Comparison of ENCODE assay signal across 2 cellular contexts in genomic region chr4:40804598-40804997, GRCh38.
TF ChIP-seq lines count a peak whose summit lies in the region.

No MANE protein-coding gene starts in this region.

TF ChIP-seq in HepG2, 621 proteins besides CTCF, POLR2A, EP300 and RAD21:
- TF ChIP-seq ZNF282 (IDR thresholded peaks at IDR 0.05; ENCODE audit: partially characterized antibody) (no peak), ZBTB8A (CRISPR knock-in tag; IDR thresholded peaks at IDR 0.05; ENCODE audit: borderline replicate concordance, low read depth) (no peak)
TF ChIP-seq in HepG2: peak in this region for 0.

TF ChIP-seq in GM12878, 131 proteins besides CTCF, POLR2A, EP300 and RAD21:
- no peak for TF ChIP-seq NFYA (IDR thresholded peaks at IDR 0.05; ENCODE audit: borderline replicate concordance, low read depth, low read length)
